Comparison of ENCODE assay signal across 35 cellular contexts in genomic region chr17:49165143-49165542, GRCh38. TPM values are rescaled to one million over a fixed set of nuclear protein-coding genes. Genes with fewer than 3 reads are reported as not detected.
"Had no signal": no experiment of that assay in that cellular context is flagged by ENCODE, and none has a peak within 500 bp of the region (broad histone marks: within the 10 kb centered on the region; RNA-seq: fewer than 3 reads in every experiment).

No MANE protein-coding gene starts in this region.

- H3K4me3 ChIP-seq: adrenal gland, ascending aorta, body of pancreas, breast epithelium, cardiac muscle cell had no signal

- H3K4me1 ChIP-seq: adrenal gland, ascending aorta, body of pancreas, breast epithelium had no signal

- H3K27ac ChIP-seq: adrenal gland, ascending aorta, body of pancreas, brain microvascular endothelial cell, breast epithelium, cardiac muscle cell had no signal

- H3K9me3 ChIP-seq: adrenal gland, ascending aorta, body of pancreas, breast epithelium had no signal

- H3K27me3 ChIP-seq: ascending aorta, brain microvascular endothelial cell had no signal

- H3K36me3 ChIP-seq: adrenal gland, ascending aorta, brain microvascular endothelial cell, breast epithelium, cardiac muscle cell had no signal

- DNase-seq: activated effector memory CD4-positive, alpha-beta T cell treated with anti-CD3 and anti-CD28 coated beads, Interleukin-2, amount 50 U/mL, for 16 hours; activated effector memory CD4-positive, alpha-beta T cell treated with Interleukin-2 at 50 U/mL for 16 hours; activated gamma-delta T cell; activated gamma-delta T cell treated with Interleukin-2 at 50 U/mL for 16 hours; activated naive CD4-positive, alpha-beta T cell; activated naive CD4-positive, alpha-beta T cell treated with anti-CD3 and anti-CD28 coated beads for 36 hours; activated naive CD4-positive, alpha-beta T cell treated with anti-CD3 and anti-CD28 coated beads, Interleukin-2, amount 10 ng/mL, durations not matched to agents 7 days and 5 days; activated naive CD4-positive, alpha-beta T cell treated with anti-CD3 and anti-CD28 coated beads, Interleukin-2, amount 50 U/mL, for 16 hours; activated naive CD4-positive, alpha-beta T cell treated with Interleukin-2 at 50 U/mL for 16 hours; activated naive CD8-positive, alpha-beta T cell treated with anti-CD3 and anti-CD28 coated beads for 36 hours; activated naive CD8-positive, alpha-beta T cell treated with anti-CD3 and anti-CD28 coated beads, Interleukin-2, amount 10 ng/mL, durations not matched to agents 7 days and 5 days; activated naive CD8-positive, alpha-beta T cell treated with anti-CD3 and anti-CD28 coated beads, Interleukin-2, amount 50 U/mL, for 24 hours; activated T-cell treated with anti-CD3 and anti-CD28 coated beads, Interleukin-2, amount 50 U/mL, for 1 hour; activated T-cell treated with anti-CD3 and anti-CD28 coated beads, Interleukin-2, amount 50 U/mL, for 24 hours; activated T-cell treated with anti-CD3 and anti-CD28 coated beads, Interleukin-2, amount 50 U/mL, for 4 hours; activated T-cell treated with anti-CD3 and anti-CD28 coated beads, Interleukin-2, amount 50 U/mL, for 48 hours; activated T-cell treated with anti-CD3 and anti-CD28 coated beads, Interleukin-2, amount 50 U/mL, for 72 hours; adrenal gland; amniotic stem cell; amygdala; anterior cingulate cortex; aorta; body of pancreas; brain microvascular endothelial cell; caudate nucleus; central memory CD4-positive, alpha-beta T cell; cerebellar nuclear complex had no signal

RNA-seq across cellular contexts. Expression of gene B4GALNT2, which starts 32.6 kb away (rescaled TPM):
- total RNA-seq: activated naive CD8-positive, alpha-beta T cell treated with anti-CD3 and anti-CD28 coated beads for 36 hours; activated naive CD8-positive, alpha-beta T cell treated with anti-CD3 and anti-CD28 coated beads, Interleukin-2, amount 10 ng/mL, durations not matched to agents 7 days and 5 days; activated T-cell treated with anti-CD3 and anti-CD28 coated beads, Interleukin-2, amount 50 U/mL, for 4 hours; activated T-cell treated with anti-CD3 and anti-CD28 coated beads, Interleukin-2, amount 50 U/mL, for 72 hours; activated T-helper 2 cell treated with anti-CD3 and anti-CD28 coated beads, Interferon-gamma antibody, Interleukin-2, Interleukin-4, amounts not matched to agents 10 μg/mL and 5 μg/mL and 100 μg/mL, durations not matched to agents 14 hours and 24 hours and 36 hours; ascending aorta; astrocyte; body of pancreas; cardiac muscle cell; chondrocyte had no signal

RNA-seq across cellular contexts. Expression of gene GNGT2, which starts 45.2 kb away (rescaled TPM):
- total RNA-seq: ascending aorta, astrocyte, bronchial epithelial cell, cardiac muscle cell, cerebellum, chondrocyte had no signal

RNA-seq across cellular contexts. Expression of gene ABI3, which starts 45.4 kb away (rescaled TPM):
- total RNA-seq: bronchial epithelial cell, chondrocyte had no signal
